ENCODE assay signal across 22 cellular contexts in genomic region chr4:139024686-139025085, GRCh38.
"Had no signal": no experiment of that assay in that cellular context is flagged by ENCODE, and none has a peak within 500 bp of the region (broad histone marks: within the 10 kb centered on the region; RNA-seq: fewer than 3 reads in every experiment).

No MANE protein-coding gene starts in this region.

- H3K4me3 Mint-ChIP-seq: activated B cell treated with CpG ODN at 0.5 μM for 24 hours; activated CD4-positive, alpha-beta memory T cell treated with anti-CD3 and anti-CD28 coated beads, Interleukin-2, amount 10 ng/mL, durations not matched to agents 7 days and 5 days; activated CD8-positive, alpha-beta memory T cell treated with anti-CD3 and anti-CD28 coated beads, Interleukin-2, amount 10 ng/mL, durations not matched to agents 7 days and 5 days; activated naive CD8-positive, alpha-beta T cell treated with anti-CD3 and anti-CD28 coated beads for 36 hours; stimulated activated memory B cell treated with anti-CD40 and anti-IgM and Interleukin-4, amounts not matched to agents 10 μg/mL and 1 μg/mL and 100 μg/mL, for 72 hours; T-helper 2 cell treated with Interferon-gamma antibody and Interleukin-4, amounts not matched to agents 5 μg/mL and 100 μg/mL, for 36 hours had no signal

- ATAC-seq: activated CD8-positive, alpha-beta memory T cell treated with anti-CD3 and anti-CD28 coated beads, Interleukin-2, amount 10 ng/mL, durations not matched to agents 7 days and 5 days; gastroesophageal sphincter; heart left ventricle; left lung; mucosa of descending colon; pancreas; sciatic nerve; stimulated activated memory B cell treated with anti-CD40 and anti-IgM and Interleukin-4, amounts not matched to agents 10 μg/mL and 1 μg/mL and 100 μg/mL, for 72 hours had no signal

- H3K4me1 ChIP-seq: gastroesophageal sphincter had no signal

- DNase-seq: activated B cell treated with CpG ODN at 0.5 μM for 24 hours; activated CD4-positive, alpha-beta memory T cell treated with anti-CD3 and anti-CD28 coated beads, Interleukin-2, amount 10 ng/mL, durations not matched to agents 7 days and 5 days; activated CD4-positive, alpha-beta T cell treated with anti-CD3 and anti-CD28 coated beads for 4 hours; activated CD8-positive, alpha-beta memory T cell treated with anti-CD3 and anti-CD28 coated beads, Interleukin-2, amount 10 ng/mL, durations not matched to agents 7 days and 5 days; activated naive CD4-positive, alpha-beta T cell; activated naive CD8-positive, alpha-beta T cell treated with anti-CD3 and anti-CD28 coated beads for 36 hours; amniotic stem cell; dorsolateral prefrontal cortex; heart left ventricle; kidney; left lung; mammary epithelial cell; mucosa of descending colon; naive B cell; pancreas; stimulated activated CD4-positive, alpha-beta T cell treated with anti-CD3 and anti-CD28 coated beads, Interleukin-4, amount 100 ng/mL, for 24 hours had no signal

- H3K27ac ChIP-seq: epithelial cell of prostate, gastroesophageal sphincter, heart left ventricle, left lung, pancreas, thoracic aorta had no signal

- H3K36me3 Mint-ChIP-seq: naive B cell had no signal

- H3K9me3 Mint-ChIP-seq: activated B cell treated with CpG ODN at 0.5 μM for 24 hours; activated CD4-positive, alpha-beta memory T cell treated with anti-CD3 and anti-CD28 coated beads, Interleukin-2, amount 10 ng/mL, durations not matched to agents 7 days and 5 days; activated naive CD8-positive, alpha-beta T cell treated with anti-CD3 and anti-CD28 coated beads for 36 hours; naive B cell; stimulated activated memory B cell treated with anti-CD40 and anti-IgM and Interleukin-4, amounts not matched to agents 10 μg/mL and 1 μg/mL and 100 μg/mL, for 72 hours; T-helper 2 cell treated with Interferon-gamma antibody and Interleukin-4, amounts not matched to agents 5 μg/mL and 100 μg/mL, for 36 hours had no signal

- H3K27me3 ChIP-seq: dorsolateral prefrontal cortex, gastroesophageal sphincter, heart left ventricle, left lung, pancreas had no signal

- H3K27ac Mint-ChIP-seq: activated B cell treated with CpG ODN at 0.5 μM for 24 hours; activated CD4-positive, alpha-beta memory T cell treated with anti-CD3 and anti-CD28 coated beads, Interleukin-2, amount 10 ng/mL, durations not matched to agents 7 days and 5 days; activated naive CD8-positive, alpha-beta T cell treated with anti-CD3 and anti-CD28 coated beads for 36 hours; stimulated activated memory B cell treated with anti-CD40 and anti-IgM and Interleukin-4, amounts not matched to agents 10 μg/mL and 1 μg/mL and 100 μg/mL, for 72 hours; T-helper 2 cell treated with Interferon-gamma antibody and Interleukin-4, amounts not matched to agents 5 μg/mL and 100 μg/mL, for 36 hours had no signal

- H3K27me3 Mint-ChIP-seq: activated B cell treated with CpG ODN at 0.5 μM for 24 hours; activated CD4-positive, alpha-beta memory T cell treated with anti-CD3 and anti-CD28 coated beads, Interleukin-2, amount 10 ng/mL, durations not matched to agents 7 days and 5 days; activated CD8-positive, alpha-beta memory T cell treated with anti-CD3 and anti-CD28 coated beads, Interleukin-2, amount 10 ng/mL, durations not matched to agents 7 days and 5 days; activated naive CD8-positive, alpha-beta T cell treated with anti-CD3 and anti-CD28 coated beads for 36 hours; naive B cell; stimulated activated memory B cell treated with anti-CD40 and anti-IgM and Interleukin-4, amounts not matched to agents 10 μg/mL and 1 μg/mL and 100 μg/mL, for 72 hours had no signal
